Comparison of ENCODE assay signal across 29 cellular contexts in genomic region chr12:60123443-60124000, GRCh38.
DNase-seq lines count a peak whose midpoint lies in the region; ATAC-seq and TF ChIP-seq lines count a peak whose summit lies in the region.
"Had no signal": no experiment of that assay in that cellular context is flagged by ENCODE, and none has a peak within 500 bp of the region (broad histone marks: within the 10 kb centered on the region; RNA-seq: fewer than 3 reads in every experiment).

No MANE protein-coding gene starts in this region.

- peaks cover 3 to 18% (median 11%) of the 10 kb centered on the region in 9 donors for H3K9me3 Mint-ChIP-seq in naive thymus-derived CD8-positive, alpha-beta T cell

- no peaks in the 10 kb centered on the region for H3K27me3 Mint-ChIP-seq in naive thymus-derived CD8-positive, alpha-beta T cell
- H3K27me3 Mint-ChIP-seq: activated CD8-positive, alpha-beta T cell treated with anti-CD3 and anti-CD28 coated beads for 36 hours; activated naive CD4-positive, alpha-beta T cell treated with anti-CD3 and anti-CD28 coated beads, Interleukin-2, amount 10 ng/mL, durations not matched to agents 7 days and 5 days had no signal

- peak; percentile 17 for DNase-seq in A172 (ENCODE audit: low spot score)
- DNase-seq in EH (ENCODE audit: low read depth), result peak; percentile 62
- DNase-seq in NCI-H460 (ENCODE audit: extremely low read depth, low read depth), result peak; percentile 8
- DNase-seq in fibroblast of mammary gland (ENCODE audit: low read depth), result peak; percentile 44
- DNase-seq in naive thymus-derived CD8-positive, alpha-beta T cell, result no peak
- no peak for DNase-seq in tibial nerve (ENCODE audit: low spot score in 2 of 2)
- no peak for DNase-seq in sciatic nerve (ENCODE audit: low spot score)
- no peak for DNase-seq in pons (ENCODE audit: low spot score)
- DNase-seq: activated CD8-positive, alpha-beta memory T cell treated with anti-CD3 and anti-CD28 coated beads, Interleukin-2, amount 50 U/mL, for 48 hours; activated CD8-positive, alpha-beta T cell treated with anti-CD3 and anti-CD28 coated beads for 36 hours; activated naive CD4-positive, alpha-beta T cell treated with anti-CD3 and anti-CD28 coated beads, Interleukin-2, amount 10 ng/mL, durations not matched to agents 7 days and 5 days; adrenal gland; GOT3; head of caudate nucleus; islet precursor cell; left lung; NCI-H1417; NCI-H2029; NCI-H526; posterior cingulate gyrus; right cardiac atrium; stomach; T-helper 9 cell had no signal

- intact Hi-C loops in sciatic nerve (cut with DNase I), result no loop called here

- H3K27ac Mint-ChIP-seq in naive thymus-derived CD8-positive, alpha-beta T cell, result no peak overlapping the region
- H3K27ac Mint-ChIP-seq: activated CD8-positive, alpha-beta T cell treated with anti-CD3 and anti-CD28 coated beads for 36 hours; activated naive CD4-positive, alpha-beta T cell treated with anti-CD3 and anti-CD28 coated beads, Interleukin-2, amount 10 ng/mL, durations not matched to agents 7 days and 5 days; brain had no signal

- TF ChIP-seq CTCF in fibroblast of mammary gland (conservative IDR thresholded peaks at IDR 0.05; ENCODE audit: control insufficient read depth, insufficient read depth, low read depth, low read length) (no peak), tibial nerve (IDR thresholded peaks at IDR 0.05) (no peak)

- ATAC-seq in naive thymus-derived CD8-positive, alpha-beta T cell, result no peak
- no peak for ATAC-seq in sciatic nerve
- ATAC-seq: activated CD8-positive, alpha-beta T cell treated with anti-CD3 and anti-CD28 coated beads for 36 hours; left lung; right cardiac atrium had no signal

- H3K27me3 ChIP-seq in tibial nerve, result no peaks in the 10 kb centered on the region
- H3K27me3 ChIP-seq: adrenal gland, BLaER1, left lung, SJSA1, stomach, vagina had no signal

- H3K4me3 Mint-ChIP-seq in naive thymus-derived CD8-positive, alpha-beta T cell, result no peak overlapping the region
- H3K4me3 Mint-ChIP-seq: activated CD8-positive, alpha-beta T cell treated with anti-CD3 and anti-CD28 coated beads for 36 hours; activated naive CD4-positive, alpha-beta T cell treated with anti-CD3 and anti-CD28 coated beads, Interleukin-2, amount 10 ng/mL, durations not matched to agents 7 days and 5 days; brain had no signal

- no peak for TF ChIP-seq POLR2A in tibial nerve (IDR thresholded peaks at IDR 0.05)

- H3K9me3 ChIP-seq in tibial nerve, result no peaks in the 10 kb centered on the region
- H3K9me3 ChIP-seq: adrenal gland, SJSA1, vagina had no signal

- H3K4me3 ChIP-seq in fibroblast of mammary gland (ENCODE audit: control insufficient read depth, low read depth, low read length) (no peak overlapping the region), tibial nerve (no peak overlapping the region)
- H3K4me3 ChIP-seq: adrenal gland, BLaER1, left lung, SJSA1, stomach, vagina had no signal

- WGBS in tibial nerve, 2 donors, result 55 to 67% methylated on average over 2 of the region's 2 CpGs

- POLR2A ChIA-PET in naive thymus-derived CD8-positive, alpha-beta T cell (lab: Charles Lee), result no interaction called here

- no peaks in the 10 kb centered on the region for H3K4me1 ChIP-seq in tibial nerve
- H3K4me1 ChIP-seq: adrenal gland, BLaER1, left lung, SJSA1, stomach, vagina had no signal

- no peaks in the 10 kb centered on the region for H3K36me3 ChIP-seq in tibial nerve
- H3K36me3 ChIP-seq: adrenal gland, BLaER1, left lung, SJSA1, stomach, vagina had no signal

- no peaks in the 10 kb centered on the region for H3K36me3 Mint-ChIP-seq in naive thymus-derived CD8-positive, alpha-beta T cell
- H3K36me3 Mint-ChIP-seq: activated naive CD4-positive, alpha-beta T cell treated with anti-CD3 and anti-CD28 coated beads, Interleukin-2, amount 10 ng/mL, durations not matched to agents 7 days and 5 days; brain had no signal

- TF ChIP-seq EP300 in tibial nerve (IDR thresholded peaks at IDR 0.05), result no peak

- no peaks in the 10 kb centered on the region for H3K4me1 Mint-ChIP-seq in naive thymus-derived CD8-positive, alpha-beta T cell
- H3K4me1 Mint-ChIP-seq: activated naive CD4-positive, alpha-beta T cell treated with anti-CD3 and anti-CD28 coated beads, Interleukin-2, amount 10 ng/mL, durations not matched to agents 7 days and 5 days; brain had no signal

- H3K27ac ChIP-seq in tibial nerve, result no peak overlapping the region
- H3K27ac ChIP-seq: adrenal gland, BLaER1, HL-60, KMS-11, left lung, SJSA1, stomach, vagina had no signal

Comparison
In these comparisons a context has a peak if more than half of its experiments do, and no peak if none do; other contexts are left out.
1. DNase-seq: peak in A172 (single experiment), EH (single experiment), NCI-H460 (single experiment) and fibroblast of mammary gland (single experiment); none in naive thymus-derived CD8-positive, alpha-beta T cell (0 of 10), tibial nerve (0 of 2), sciatic nerve (single experiment) and pons (single experiment).